19 cellular contexts compared by ENCODE assay signal in the genomic region with DNA sequence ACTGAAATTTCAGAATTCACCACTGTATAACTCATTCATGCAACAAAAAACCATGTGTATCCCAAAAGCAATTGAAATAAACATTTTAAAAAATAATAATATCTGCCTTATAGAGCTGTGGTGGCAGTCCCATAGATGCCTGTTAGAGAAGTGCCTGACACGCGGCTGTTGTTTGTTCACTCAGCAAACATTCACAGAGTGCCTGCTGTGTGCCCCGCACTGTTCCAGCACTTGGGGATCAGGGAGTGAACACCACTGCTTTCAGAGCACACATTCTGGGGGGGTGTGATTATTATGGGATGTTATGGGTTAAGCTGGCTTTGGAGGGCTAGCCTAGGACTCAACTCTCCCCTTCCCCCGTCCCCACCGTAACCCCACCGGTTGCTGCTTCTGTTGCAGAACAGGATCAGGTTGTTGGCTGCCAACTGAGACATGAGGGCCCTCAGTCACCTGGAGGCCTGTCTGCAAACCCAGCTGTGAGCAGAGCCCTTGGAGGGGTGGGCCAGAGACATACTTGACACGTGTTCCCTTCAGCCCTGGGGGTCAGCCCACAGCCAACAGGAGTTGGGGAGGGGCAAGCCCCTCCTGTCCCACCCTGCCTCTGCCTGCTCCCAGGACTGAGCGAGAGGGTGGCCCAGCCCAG.
A peak's percentile ranks its signal among the peaks of the same experiment; 100 is the strongest.
DNase-seq lines count a peak whose midpoint lies in the region; ATAC-seq and TF ChIP-seq lines count a peak whose summit lies in the region.
"Had no signal": no experiment of that assay in that cellular context is flagged by ENCODE, and none has a peak within 500 bp of the region (broad histone marks: within the 10 kb centered on the region; RNA-seq: fewer than 3 reads in every experiment).

No MANE protein-coding gene starts in this region.

- no peaks in the 10 kb centered on the region for H3K36me3 ChIP-seq in IMR-90 (ENCODE audit: control insufficient read depth, insufficient read depth, low read length)
- no peaks in the 10 kb centered on the region for H3K36me3 ChIP-seq in WERI-Rb-1
- H3K36me3 ChIP-seq in neuronal stem cell (replicated peaks in 1 of 2; ENCODE audit: control insufficient read depth in 2 of 2, insufficient read depth in 2 of 2, low read length in 2 of 2), result no peaks in the 10 kb centered on the region
- no peaks in the 10 kb centered on the region for H3K36me3 ChIP-seq in endodermal cell (ENCODE audit: control insufficient read depth, insufficient read depth, low read length)

- H3K27me3 ChIP-seq in IMR-90 (ENCODE audit: control insufficient read depth, insufficient read depth, low read length), result no peaks in the 10 kb centered on the region
- H3K27me3 ChIP-seq in WERI-Rb-1 (ENCODE audit: insufficient read depth, low read depth, severe bottlenecking), result no peaks in the 10 kb centered on the region
- H3K27me3 ChIP-seq in neuronal stem cell (ENCODE audit: control insufficient read depth in 3 of 3, insufficient read depth in 3 of 3, low read depth in 1 of 3, low read length in 3 of 3), result no peaks in the 10 kb centered on the region
- no peaks in the 10 kb centered on the region for H3K27me3 ChIP-seq in endodermal cell (ENCODE audit: control insufficient read depth, insufficient read depth, low read length, poor library complexity, severe bottlenecking)

- intact Hi-C loops in IMR-90 (cut with micrococcal nuclease), result no loop called here

- no peak overlapping the region for H2BK20ac ChIP-seq in IMR-90 (ENCODE audit: low read depth, low read length)

- H3K9me3 Mint-ChIP-seq in endodermal cell, result no peaks in the 10 kb centered on the region
- H3K9me3 Mint-ChIP-seq: CD8-positive, alpha-beta memory T cell had no signal

- DNase-seq in NCI-H82 (lab: John Stamatoyannopoulos, UW) (peak; percentile 43), NCI-H82 treated with DMSO at 0.1 percent for 48 hours (lab: John Stamatoyannopoulos, UW; ENCODE audit: unreplicated experiment) (no peak), IMR-90 (no peak), WERI-Rb-1 (no peak), neuronal stem cell (ENCODE audit: low spot score) (no peak), endodermal cell (no peak), H4 (ENCODE audit: low spot score) (no peak)
- no peak for DNase-seq in activated naive CD4-positive, alpha-beta T cell (lab: John Stamatoyannopoulos, UW)
- DNase-seq: CD8-positive, alpha-beta memory T cell; DMS53; H7; NCI-H1694; NCI-H2171 treated with DMSO at 0.1 percent for 48 hours; NCI-H446 treated with DMSO at 0.1 percent for 48 hours; NCI-H526 treated with DMSO at 0.1 percent for 48 hours; OCI-M1; SHP77 had no signal

- in situ Hi-C loops in IMR-90 (cut with MboI; ENCODE audit: low sequenced_read_pairs), result no loop called here

- no peak overlapping the region for H3K4me2 ChIP-seq in IMR-90 (ENCODE audit: low read depth, low read length)
- no peak overlapping the region for H3K4me2 ChIP-seq in neuronal stem cell (ENCODE audit: insufficient read depth, low read length, poor library complexity, severe bottlenecking)
- H3K4me2 ChIP-seq: KMS-11 had no signal

- ATAC-seq in IMR-90 (ENCODE audit: low read depth), result no peak

- CTCF ChIA-PET in IMR-90 (lab: Yijun Ruan, JAX), result interaction anchor here (1.5 kb wide), 1 partner anchor 30 kb away, joined by 3 read pairs; no protein-coding TSS in a partner anchor

- H3K23ac ChIP-seq in IMR-90 (ENCODE audit: low read depth, low read length) (no peak overlapping the region), neuronal stem cell (ENCODE audit: low read depth, low read length, poor library complexity) (no peak overlapping the region)

- H3K4me1 ChIP-seq in IMR-90 (ENCODE audit: control insufficient read depth, insufficient read depth, low read length) (peaks cover 34% of the 10 kb centered on the region), neuronal stem cell (ENCODE audit: control insufficient read depth in 2 of 2, insufficient read depth in 1 of 2, low read depth in 1 of 2, low read length in 2 of 2) (peaks cover 10 to 25% of the 10 kb centered on the region in 2 donors), endodermal cell (ENCODE audit: control insufficient read depth, insufficient read depth, low read length) (no peaks in the 10 kb centered on the region)

- 100% methylated on average over 1 of the region's 8 CpGs; no CpG with 5 or more reads in 1 of the 2 experiments for WGBS in IMR-90 (ENCODE audit: extremely low coverage in 2 of 2, insufficient read length in 1 of 2), 2 experiments
- WGBS in neuronal stem cell (ENCODE audit: extremely low coverage in 2 of 2, insufficient read length in 2 of 2, insufficient replicate concordance in 1 of 2), 2 donors, result no CpG with 5 or more reads among the region's 8 CpGs
- WGBS in endodermal cell (ENCODE audit: insufficient coverage in 1 of 2, insufficient read length in 1 of 2), 2 experiments, result 88% methylated on average over 4 to 8 of the region's 8 CpGs

- H2BK5ac ChIP-seq in IMR-90 (ENCODE audit: low read depth, low read length, poor library complexity, severe bottlenecking), result peak overlapping the region; percentile 24
- H2BK5ac ChIP-seq in neuronal stem cell (ENCODE audit: low read length), result no peak overlapping the region

- H3K27ac ChIP-seq in IMR-90 (ENCODE audit: insufficient read depth, low read length), result no peak overlapping the region
- H3K27ac ChIP-seq in WERI-Rb-1, result peak overlapping the region; percentile 90
- H3K27ac ChIP-seq in neuronal stem cell (replicated peaks; ENCODE audit: low read length), result no peak overlapping the region
- no peak overlapping the region for H3K27ac ChIP-seq in endodermal cell (ENCODE audit: low read depth, low read length)
- H3K27ac ChIP-seq: C4-2B, KMS-11 had no signal

- BruUV-seq in IMR-90 (replicated peaks; lab: Mats Ljungman, UMichigan), result no TSS peak

- H2BK120ac ChIP-seq in IMR-90 (ENCODE audit: low read depth, low read length), result no peak overlapping the region
- H2BK120ac ChIP-seq in neuronal stem cell (ENCODE audit: low read depth, low read length), result no peak overlapping the region

- H3K27ac Mint-ChIP-seq in endodermal cell, result no peak overlapping the region

- H4K8ac ChIP-seq in IMR-90 (ENCODE audit: low read depth in 2 of 2, low read length in 2 of 2), result no peak overlapping the region
- H4K8ac ChIP-seq in neuronal stem cell (ENCODE audit: low read depth, low read length), result no peak overlapping the region

- peaks cover 14% of the 10 kb centered on the region for H3K9me1 ChIP-seq in IMR-90 (ENCODE audit: insufficient read depth, low read length)

- POLR2A ChIA-PET in IMR-90 (lab: Charles Lee; ENCODE audit: unreplicated experiment), result no interaction called here

- H4K20me1 ChIP-seq in IMR-90 (ENCODE audit: insufficient read depth, low read length), result peaks cover 11% of the 10 kb centered on the region

- no peak for TF ChIP-seq POLR2A in IMR-90 (IDR thresholded peaks at IDR 0.05; ENCODE audit: low read depth, low read length)

- no peaks in the 10 kb centered on the region for H3K36me3 Mint-ChIP-seq in endodermal cell (ENCODE audit: low read depth)
- H3K36me3 Mint-ChIP-seq: CD8-positive, alpha-beta memory T cell had no signal

- no peak overlapping the region for H3K9ac ChIP-seq in IMR-90 (ENCODE audit: low read depth, low read length)
- no peak overlapping the region for H3K9ac ChIP-seq in neuronal stem cell (ENCODE audit: low read depth, low read length, poor library complexity)
- no peak overlapping the region for H3K9ac ChIP-seq in endodermal cell (ENCODE audit: extremely low read depth, low read length, poor library complexity, severe bottlenecking)
- H3K9ac ChIP-seq: KMS-11 had no signal

- no peak overlapping the region for H3K56ac ChIP-seq in IMR-90 (ENCODE audit: extremely low read depth, insufficient read depth, low read length)

- no peaks in the 10 kb centered on the region for H3K9me3 ChIP-seq in IMR-90 (ENCODE audit: control insufficient read depth, insufficient read depth, low read length)
- no peaks in the 10 kb centered on the region for H3K9me3 ChIP-seq in WERI-Rb-1 (ENCODE audit: severe bottlenecking)
- H3K9me3 ChIP-seq in neuronal stem cell (replicated peaks in 1 of 2; ENCODE audit: control insufficient read depth in 2 of 2, insufficient read depth in 1 of 2, low read depth in 1 of 2, low read length in 2 of 2), result no peaks in the 10 kb centered on the region
- H3K9me3 ChIP-seq in endodermal cell (ENCODE audit: control insufficient read depth, low read length), result no peaks in the 10 kb centered on the region

- peaks cover 7% of the 10 kb centered on the region for H3K4me1 Mint-ChIP-seq in endodermal cell
- H3K4me1 Mint-ChIP-seq: CD8-positive, alpha-beta memory T cell had no signal

- H4K5ac ChIP-seq in IMR-90 (ENCODE audit: low read depth, low read length), result no peak overlapping the region

- H2BK12ac ChIP-seq in neuronal stem cell (ENCODE audit: low read length), result no peak overlapping the region

- no peak overlapping the region for H3K4ac ChIP-seq in IMR-90 (ENCODE audit: low read depth, low read length)
- H3K4ac ChIP-seq in neuronal stem cell (ENCODE audit: low read length), result no peak overlapping the region

- H3K14ac ChIP-seq in IMR-90 (replicated peaks; ENCODE audit: low read depth, low read length), result no peak overlapping the region
- peak overlapping the region; percentile 49 for H3K14ac ChIP-seq in neuronal stem cell (ENCODE audit: low read length)

- H4K91ac ChIP-seq in IMR-90 (ENCODE audit: insufficient read depth, low read depth, low read length), result no peak overlapping the region
- no peak overlapping the region for H4K91ac ChIP-seq in neuronal stem cell (ENCODE audit: low read depth, low read length, poor library complexity)

- no peak overlapping the region for H2AFZ ChIP-seq in IMR-90 (replicated peaks; ENCODE audit: low read length, poor library complexity)
- H2AFZ ChIP-seq in neuronal stem cell (ENCODE audit: low read length), result no peak overlapping the region

- dilution Hi-C loops in IMR-90 (cut with HindIII; ENCODE audit: low sequenced_read_pairs, unreplicated experiment), result no loop called here

- H3K79me1 ChIP-seq in IMR-90 (ENCODE audit: low read depth in 1 of 2, low read length in 2 of 2) (peaks cover 32 to 86% of the 10 kb centered on the region in 2 experiments), neuronal stem cell (ENCODE audit: low read depth, low read length) (no peaks in the 10 kb centered on the region)

- no peak overlapping the region for H3K18ac ChIP-seq in IMR-90 (ENCODE audit: low read depth, low read length)
- H3K18ac ChIP-seq in neuronal stem cell (ENCODE audit: low read length), result peak overlapping the region; percentile 67

- no peak overlapping the region for H3K4me3 ChIP-seq in IMR-90 (ENCODE audit: insufficient read depth, low read depth, low read length)
- no peak overlapping the region for H3K4me3 ChIP-seq in WERI-Rb-1 (ENCODE audit: low read depth, low read length)
- no peak overlapping the region for H3K4me3 ChIP-seq in neuronal stem cell (ENCODE audit: low read length in 2 of 2)
- no peak overlapping the region for H3K4me3 ChIP-seq in endodermal cell (ENCODE audit: low read length)

- TF ChIP-seq CTCF in IMR-90 (conservative IDR thresholded peaks at IDR 0.05; ENCODE audit: low read depth, low read length) (no peak), WERI-Rb-1 (IDR thresholded peaks at IDR 0.05; ENCODE audit: low read depth, low read length) (no peak), endodermal cell (conservative IDR thresholded peaks at IDR 0.05) (no peak)

- no peak overlapping the region for H2BK15ac ChIP-seq in IMR-90 (ENCODE audit: low read depth, low read length)
- peak overlapping the region; percentile 21 for H2BK15ac ChIP-seq in neuronal stem cell (ENCODE audit: low read length)

- no peak for TF ChIP-seq RAD21 in IMR-90 (IDR thresholded peaks at IDR 0.05; ENCODE audit: low read length)

- H3K27me3 Mint-ChIP-seq in endodermal cell (ENCODE audit: insufficient read depth), result no peaks in the 10 kb centered on the region

- H3K4me3 Mint-ChIP-seq in endodermal cell, result no peak overlapping the region
- H3K4me3 Mint-ChIP-seq: CD8-positive, alpha-beta memory T cell had no signal

- H2AK9ac ChIP-seq in IMR-90 (replicated peaks; ENCODE audit: low read depth, low read length, poor library complexity), result no peak overlapping the region

- H2AK5ac ChIP-seq in IMR-90 (ENCODE audit: low read depth, low read length), result peak overlapping the region; percentile 3; the same call in 1 of the 2 replicates
- peak overlapping the region; percentile 85 for H2AK5ac ChIP-seq in neuronal stem cell (ENCODE audit: low read depth, low read length)
